In genomic region chr1:235910357-235911299, GRCh38 we compare ENCODE assay signal across 8 cellular contexts. TPM values are rescaled to one million over a fixed set of nuclear protein-coding genes. Genes with fewer than 3 reads are reported as not detected.
A peak's percentile ranks its signal among the peaks of the same experiment; 100 is the strongest.
DNase-seq lines count a peak whose midpoint lies in the region; ATAC-seq and TF ChIP-seq lines count a peak whose summit lies in the region.

No MANE protein-coding gene starts in this region.

- peak; percentile 69; the same call in 1 of the 2 replicates for TF ChIP-seq EP300 in Ishikawa (IDR thresholded peaks at IDR 0.05; ENCODE audit: borderline replicate concordance)

- no peak overlapping the region for H3K4me3 ChIP-seq in right atrium auricular region

- H3K4me3 Mint-ChIP-seq in activated naive CD8-positive, alpha-beta T cell = no peak overlapping the region

- no peaks in the 10 kb centered on the region for H3K9me3 ChIP-seq in right atrium auricular region

- H3K36me3 ChIP-seq in right atrium auricular region = no peaks in the 10 kb centered on the region

- no peak for TF ChIP-seq CTCF in right atrium auricular region (IDR thresholded peaks at IDR 0.05)

- H3K36me3 Mint-ChIP-seq in activated naive CD8-positive, alpha-beta T cell = peaks cover 2% of the 10 kb centered on the region

- ATAC-seq in GM21360 (IDR thresholded peaks at IDR 0.05; ENCODE audit: unreplicated experiment) (no peak), GM19328 (IDR thresholded peaks at IDR 0.05; ENCODE audit: unreplicated experiment) (no peak)

- no peaks in the 10 kb centered on the region for H3K27me3 Mint-ChIP-seq in activated naive CD8-positive, alpha-beta T cell

- H3K4me1 ChIP-seq in right atrium auricular region = peaks cover 0 to 9% of the 10 kb centered on the region in 2 donors

- peak overlapping the region; percentile 46 to 47 for H3K27ac ChIP-seq in right atrium auricular region

- DNase-seq in EL (peak; percentile 97), right atrium auricular region (ENCODE audit: low spot score) (no peak), NCI-H2171 (lab: John Stamatoyannopoulos, UW) (no peak)
- DNase-seq in stimulated activated CD4-positive, alpha-beta T cell treated with anti-CD3 and anti-CD28 coated beads, TNF-alpha, amount 100 ng/mL, for 24 hours (ENCODE audit: low read depth in 3 of 3) = peak in 2 of 3 experiments; percentile 13 to 41

- H3K27me3 ChIP-seq in right atrium auricular region = no peaks in the 10 kb centered on the region

- TF ChIP-seq RAD21 in Ishikawa (IDR thresholded peaks at IDR 0.05; ENCODE audit: low read depth) = peak; percentile 17; the same call in 1 of the 2 replicates

- peak overlapping the region; percentile 72 for H3K27ac Mint-ChIP-seq in activated naive CD8-positive, alpha-beta T cell

- H3K4me1 Mint-ChIP-seq in activated naive CD8-positive, alpha-beta T cell (ENCODE audit: low read depth) = peaks cover 20% of the 10 kb centered on the region

- H3K9me3 Mint-ChIP-seq in activated naive CD8-positive, alpha-beta T cell (ENCODE audit: low read depth) = peaks cover 5% of the 10 kb centered on the region

TF ChIP-seq in Ishikawa, 13 proteins besides CTCF, POLR2A, EP300 and RAD21:
- TF ChIP-seq MAX (IDR thresholded peaks at IDR 0.05) = peak; percentile 31; the same call in 1 of the 2 replicates
- peak; percentile 70 for TF ChIP-seq NFIC (IDR thresholded peaks at IDR 0.05)
- TF ChIP-seq TEAD4 (IDR thresholded peaks at IDR 0.05) = peak; percentile 45
- no peak for TF ChIP-seq ZBTB7A (IDR thresholded peaks at IDR 0.05; ENCODE audit: low read depth)
- TF ChIP-seq, protein P1, sequence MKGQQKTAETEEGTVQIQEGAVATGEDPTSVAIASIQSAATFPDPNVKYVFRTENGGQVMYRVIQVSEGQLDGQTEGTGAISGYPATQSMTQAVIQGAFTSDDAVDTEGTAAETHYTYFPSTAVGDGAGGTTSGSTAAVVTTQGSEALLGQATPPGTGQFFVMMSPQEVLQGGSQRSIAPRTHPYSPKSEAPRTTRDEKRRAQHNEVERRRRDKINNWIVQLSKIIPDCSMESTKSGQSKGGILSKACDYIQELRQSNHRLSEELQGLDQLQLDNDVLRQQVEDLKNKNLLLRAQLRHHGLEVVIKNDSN (IDR thresholded peaks at IDR 0.05) = no peak
- TF ChIP-seq FOXM1 (IDR thresholded peaks at IDR 0.05; ENCODE audit: borderline replicate concordance, low read depth) = 0 out of 2 replicates have a peak, but pooled peaks have one; percentile 31
- TF ChIP-seq TCF12 (IDR thresholded peaks at IDR 0.05; ENCODE audit: low read depth) = peak; percentile 66; the same call in 1 of the 2 replicates
- TF ChIP-seq YY1 (IDR thresholded peaks at IDR 0.05; ENCODE audit: low read depth) = no peak

RNA-seq across cellular contexts. Expression of gene LYST, which starts 43.9 kb away (rescaled TPM):
- total RNA-seq in right atrium auricular region = 10 to 100 TPM in 1 of 2 donors, 1 to 10 TPM in 1; 7.3 to 13.0 TPM

Comparison
In these comparisons a context has a peak if more than half of its experiments do, and no peak if none do; other contexts are left out.
1. DNase-seq: peak in EL (single experiment) and stimulated activated CD4-positive, alpha-beta T cell treated with anti-CD3 and anti-CD28 coated beads, TNF-alpha, amount 100 ng/mL, for 24 hours (2 of 3); none in right atrium auricular region (single experiment) and NCI-H2171 (single experiment).